ENCODE assay signal across 2 cellular contexts in the genomic region with DNA sequence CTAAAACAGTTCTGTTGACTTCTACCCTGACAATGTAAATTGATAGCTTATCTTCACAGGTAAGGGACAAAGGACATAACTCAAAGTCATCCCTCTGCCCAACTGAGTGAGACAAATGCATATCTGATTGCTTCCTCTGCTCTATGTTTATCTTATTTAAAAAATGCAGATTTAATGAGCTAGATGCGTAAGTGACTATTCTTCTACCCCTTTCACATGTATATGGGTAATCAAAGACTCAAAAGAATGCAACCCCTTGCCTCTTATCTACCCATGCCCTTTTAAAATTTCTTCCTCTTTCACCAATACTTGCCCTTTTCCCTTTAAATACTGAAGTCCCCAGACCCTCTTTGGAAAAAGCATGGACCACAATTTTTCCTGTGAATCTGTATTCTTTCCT.
TF ChIP-seq lines count a peak whose summit lies in the region.

No MANE protein-coding gene starts in this region.

TF ChIP-seq in GM23338, 12 proteins besides CTCF, POLR2A, EP300 and RAD21:
- TF ChIP-seq ZNF114 (CRISPR knock-in tag; IDR thresholded peaks at IDR 0.05) = no peak
- no peak for TF ChIP-seq JUNB (IDR thresholded peaks at IDR 0.05; ENCODE audit: unreplicated experiment)
- peak; percentile 82 for TF ChIP-seq NANOG (IDR thresholded peaks at IDR 0.05; ENCODE audit: borderline replicate concordance)
TF ChIP-seq in GM23338: peak in this region for 1.

TF ChIP-seq in H1, 55 proteins besides CTCF, POLR2A, EP300 and RAD21:
- TF ChIP-seq KDM5A (IDR thresholded peaks at IDR 0.05; ENCODE audit: low read length) (no peak), RXRA (IDR thresholded peaks at IDR 0.05; ENCODE audit: insufficient read depth, low read depth, low read length) (no peak), CEBPB (IDR thresholded peaks at IDR 0.05; ENCODE audit: low read depth, low read length) (no peak), CREB1 (IDR thresholded peaks at IDR 0.05) (no peak), SUZ12 (IDR thresholded peaks at IDR 0.05; ENCODE audit: low read length) (no peak), CBX5 (IDR thresholded peaks at IDR 0.05; ENCODE audit: low read depth, low read length) (no peak), BACH1 (IDR thresholded peaks at IDR 0.05; ENCODE audit: low read length) (no peak), SIN3A (conservative IDR thresholded peaks at IDR 0.05 in 1 of 2, IDR thresholded peaks at IDR 0.05 in 1 of 2; ENCODE audit: low read depth in 1 of 2, low read length in 2 of 2) (no peak)
- TF ChIP-seq, protein P1, sequence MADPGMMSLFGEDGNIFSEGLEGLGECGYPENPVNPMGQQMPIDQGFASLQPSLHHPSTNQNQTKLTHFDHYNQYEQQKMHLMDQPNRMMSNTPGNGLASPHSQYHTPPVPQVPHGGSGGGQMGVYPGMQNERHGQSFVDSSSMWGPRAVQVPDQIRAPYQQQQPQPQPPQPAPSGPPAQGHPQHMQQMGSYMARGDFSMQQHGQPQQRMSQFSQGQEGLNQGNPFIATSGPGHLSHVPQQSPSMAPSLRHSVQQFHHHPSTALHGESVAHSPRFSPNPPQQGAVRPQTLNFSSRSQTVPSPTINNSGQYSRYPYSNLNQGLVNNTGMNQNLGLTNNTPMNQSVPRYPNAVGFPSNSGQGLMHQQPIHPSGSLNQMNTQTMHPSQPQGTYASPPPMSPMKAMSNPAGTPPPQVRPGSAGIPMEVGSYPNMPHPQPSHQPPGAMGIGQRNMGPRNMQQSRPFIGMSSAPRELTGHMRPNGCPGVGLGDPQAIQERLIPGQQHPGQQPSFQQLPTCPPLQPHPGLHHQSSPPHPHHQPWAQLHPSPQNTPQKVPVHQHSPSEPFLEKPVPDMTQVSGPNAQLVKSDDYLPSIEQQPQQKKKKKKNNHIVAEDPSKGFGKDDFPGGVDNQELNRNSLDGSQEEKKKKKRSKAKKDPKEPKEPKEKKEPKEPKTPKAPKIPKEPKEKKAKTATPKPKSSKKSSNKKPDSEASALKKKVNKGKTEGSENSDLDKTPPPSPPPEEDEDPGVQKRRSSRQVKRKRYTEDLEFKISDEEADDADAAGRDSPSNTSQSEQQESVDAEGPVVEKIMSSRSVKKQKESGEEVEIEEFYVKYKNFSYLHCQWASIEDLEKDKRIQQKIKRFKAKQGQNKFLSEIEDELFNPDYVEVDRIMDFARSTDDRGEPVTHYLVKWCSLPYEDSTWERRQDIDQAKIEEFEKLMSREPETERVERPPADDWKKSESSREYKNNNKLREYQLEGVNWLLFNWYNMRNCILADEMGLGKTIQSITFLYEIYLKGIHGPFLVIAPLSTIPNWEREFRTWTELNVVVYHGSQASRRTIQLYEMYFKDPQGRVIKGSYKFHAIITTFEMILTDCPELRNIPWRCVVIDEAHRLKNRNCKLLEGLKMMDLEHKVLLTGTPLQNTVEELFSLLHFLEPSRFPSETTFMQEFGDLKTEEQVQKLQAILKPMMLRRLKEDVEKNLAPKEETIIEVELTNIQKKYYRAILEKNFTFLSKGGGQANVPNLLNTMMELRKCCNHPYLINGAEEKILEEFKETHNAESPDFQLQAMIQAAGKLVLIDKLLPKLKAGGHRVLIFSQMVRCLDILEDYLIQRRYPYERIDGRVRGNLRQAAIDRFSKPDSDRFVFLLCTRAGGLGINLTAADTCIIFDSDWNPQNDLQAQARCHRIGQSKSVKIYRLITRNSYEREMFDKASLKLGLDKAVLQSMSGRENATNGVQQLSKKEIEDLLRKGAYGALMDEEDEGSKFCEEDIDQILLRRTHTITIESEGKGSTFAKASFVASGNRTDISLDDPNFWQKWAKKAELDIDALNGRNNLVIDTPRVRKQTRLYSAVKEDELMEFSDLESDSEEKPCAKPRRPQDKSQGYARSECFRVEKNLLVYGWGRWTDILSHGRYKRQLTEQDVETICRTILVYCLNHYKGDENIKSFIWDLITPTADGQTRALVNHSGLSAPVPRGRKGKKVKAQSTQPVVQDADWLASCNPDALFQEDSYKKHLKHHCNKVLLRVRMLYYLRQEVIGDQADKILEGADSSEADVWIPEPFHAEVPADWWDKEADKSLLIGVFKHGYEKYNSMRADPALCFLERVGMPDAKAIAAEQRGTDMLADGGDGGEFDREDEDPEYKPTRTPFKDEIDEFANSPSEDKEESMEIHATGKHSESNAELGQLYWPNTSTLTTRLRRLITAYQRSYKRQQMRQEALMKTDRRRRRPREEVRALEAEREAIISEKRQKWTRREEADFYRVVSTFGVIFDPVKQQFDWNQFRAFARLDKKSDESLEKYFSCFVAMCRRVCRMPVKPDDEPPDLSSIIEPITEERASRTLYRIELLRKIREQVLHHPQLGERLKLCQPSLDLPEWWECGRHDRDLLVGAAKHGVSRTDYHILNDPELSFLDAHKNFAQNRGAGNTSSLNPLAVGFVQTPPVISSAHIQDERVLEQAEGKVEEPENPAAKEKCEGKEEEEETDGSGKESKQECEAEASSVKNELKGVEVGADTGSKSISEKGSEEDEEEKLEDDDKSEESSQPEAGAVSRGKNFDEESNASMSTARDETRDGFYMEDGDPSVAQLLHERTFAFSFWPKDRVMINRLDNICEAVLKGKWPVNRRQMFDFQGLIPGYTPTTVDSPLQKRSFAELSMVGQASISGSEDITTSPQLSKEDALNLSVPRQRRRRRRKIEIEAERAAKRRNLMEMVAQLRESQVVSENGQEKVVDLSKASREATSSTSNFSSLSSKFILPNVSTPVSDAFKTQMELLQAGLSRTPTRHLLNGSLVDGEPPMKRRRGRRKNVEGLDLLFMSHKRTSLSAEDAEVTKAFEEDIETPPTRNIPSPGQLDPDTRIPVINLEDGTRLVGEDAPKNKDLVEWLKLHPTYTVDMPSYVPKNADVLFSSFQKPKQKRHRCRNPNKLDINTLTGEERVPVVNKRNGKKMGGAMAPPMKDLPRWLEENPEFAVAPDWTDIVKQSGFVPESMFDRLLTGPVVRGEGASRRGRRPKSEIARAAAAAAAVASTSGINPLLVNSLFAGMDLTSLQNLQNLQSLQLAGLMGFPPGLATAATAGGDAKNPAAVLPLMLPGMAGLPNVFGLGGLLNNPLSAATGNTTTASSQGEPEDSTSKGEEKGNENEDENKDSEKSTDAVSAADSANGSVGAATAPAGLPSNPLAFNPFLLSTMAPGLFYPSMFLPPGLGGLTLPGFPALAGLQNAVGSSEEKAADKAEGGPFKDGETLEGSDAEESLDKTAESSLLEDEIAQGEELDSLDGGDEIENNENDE (IDR thresholded peaks at IDR 0.05; ENCODE audit: insufficient replicate concordance, low read length) = no peak
